In genomic region chr3:4223783-4224182, GRCh38 we compare ENCODE assay signal across 9 cellular contexts.
"Had no signal": no experiment of that assay in that cellular context is flagged by ENCODE, and none has a peak within 500 bp of the region (broad histone marks: within the 10 kb centered on the region; RNA-seq: fewer than 3 reads in every experiment).

No MANE protein-coding gene starts in this region.

- H3K4me3 ChIP-seq: GM23338 had no signal

- DNase-seq: H9, HCEC 1CT, IMR-90, KBM-7 had no signal

- ATAC-seq: GM23338 had no signal

- H3K9ac ChIP-seq: KMS-11 had no signal

- H3K4me2 ChIP-seq: GM23338, KMS-11 had no signal

- H3K27ac ChIP-seq: KMS-11 had no signal

- FAIRE-seq: H1, H54, HTR-8/SVneo had no signal

- H2AFZ ChIP-seq: GM23338 had no signal
